8 cellular contexts compared by ENCODE assay signal in the genomic region with DNA sequence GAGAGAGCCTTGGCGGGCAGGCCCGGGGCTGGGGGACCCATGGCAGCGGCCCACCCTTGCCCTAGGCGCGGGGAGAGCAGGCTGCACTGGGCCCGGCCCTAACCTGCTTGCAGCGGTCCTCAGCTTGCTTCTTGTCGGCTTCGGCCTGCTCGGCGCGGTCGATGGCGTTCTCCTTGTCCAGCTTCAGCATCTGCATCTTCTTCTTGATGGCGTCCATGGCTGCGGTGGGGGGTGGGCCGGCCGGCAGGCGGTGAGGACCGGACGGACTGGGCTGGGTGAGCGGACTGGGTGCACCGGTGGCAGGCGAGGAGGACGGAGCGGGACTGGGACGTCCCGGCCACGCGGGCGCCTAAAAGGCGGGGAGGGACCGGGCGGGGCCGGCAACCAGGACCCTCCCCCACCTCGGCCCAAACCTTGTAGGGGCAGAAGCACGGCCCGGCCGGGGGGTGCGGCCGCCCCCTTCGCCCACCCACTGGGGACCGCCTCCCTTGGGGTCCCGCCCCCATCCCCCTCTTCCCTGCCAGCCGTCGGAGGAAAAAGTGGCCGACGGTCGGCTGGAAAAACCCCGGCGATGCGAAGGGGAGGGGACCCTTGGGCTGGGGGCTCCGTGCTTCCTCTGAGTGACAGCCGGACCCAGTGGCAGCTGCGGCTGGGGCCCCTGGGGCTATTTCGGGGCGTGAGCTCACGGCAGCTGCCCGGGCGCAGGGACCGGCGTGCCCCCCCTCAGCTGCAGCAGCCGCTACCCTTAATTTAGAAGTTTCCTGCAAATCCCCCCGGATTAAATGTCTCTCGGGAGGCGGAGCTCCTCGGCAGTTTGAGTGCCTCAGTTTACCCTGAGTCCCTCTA. TPM values are rescaled to one million over a fixed set of nuclear protein-coding genes. Genes with fewer than 3 reads are reported as not detected.
DNase-seq lines count a peak whose midpoint lies in the region; ATAC-seq, FAIRE-seq and TF ChIP-seq lines count a peak whose summit lies in the region.

A gene (minus strand): TSS at position 325 of the 846 bp plus-strand sequence. CDS start 108 bp downstream, at position 217.

- peak within 1 kb of the TSS; percentile 50; the same call in 1 of the 2 replicates for H2BK12ac ChIP-seq in H1 (ENCODE audit: low read depth, low read length)

- H3K23ac ChIP-seq in H1 (ENCODE audit: insufficient read length) = no peak within 1 kb of the TSS

- H4K91ac ChIP-seq in H1 (replicated peaks; ENCODE audit: insufficient read length, low read length) = peak within 1 kb of the TSS; percentile 62

- H3K27ac ChIP-seq in OCI-LY3 (ENCODE audit: low read length) (no peak within 1 kb of the TSS), H1 (ENCODE audit: low read depth, low read length) (peak within 1 kb of the TSS; percentile 54; the same call in 1 of the 2 replicates), mesodermal cell (ENCODE audit: low read depth, low read length, severe bottlenecking) (peak within 1 kb of the TSS; percentile 92)

- DNase-seq in H1 (ENCODE audit: low read depth in 1 of 2, low spot score in 2 of 2) (peak; percentile 66 to 84), ureter (ENCODE audit: low spot score) (peak; percentile 87), NCI-H1105 (lab: John Stamatoyannopoulos, UW) (no peak)

- peak in 1 of 2 experiments; percentile 86; a peak in 2 of 3 replicates for TF ChIP-seq POLR2A in H1 (IDR thresholded peaks at IDR 0.05; ENCODE audit: control extremely low read depth in 1 of 2, low read depth in 2 of 2, low read length in 2 of 2)

- ATAC-seq in HG02588 (IDR thresholded peaks at IDR 0.05; ENCODE audit: unreplicated experiment) (no peak), HG03135 (IDR thresholded peaks at IDR 0.05; ENCODE audit: unreplicated experiment) (no peak)

- peaks cover 2% of the 10 kb centered on the region; the same call in 1 of the 2 replicates for H3K79me1 ChIP-seq in H1 (ENCODE audit: low read depth, low read length)

- H3K4me2 ChIP-seq in OCI-LY3 (ENCODE audit: low read length) (peak within 1 kb of the TSS; percentile 68), H1 (ENCODE audit: insufficient read depth in 1 of 2, low read depth in 2 of 2, low read length in 2 of 2) (peak within 1 kb of the TSS; percentile 84 to 90)

- H2BK5ac ChIP-seq in H1 (ENCODE audit: low read depth, low read length) = peak within 1 kb of the TSS; percentile 86; the same call in 1 of the 2 replicates

- peaks cover 8% of the 10 kb centered on the region; the same call in 1 of the 2 replicates for H3K4me1 ChIP-seq in OCI-LY3 (ENCODE audit: low read length)
- peaks cover 6 to 15% (median 8%) of the 10 kb centered on the region in 4 experiments; a peak in 6 of 7 replicates for H3K4me1 ChIP-seq in H1 (replicated peaks in 1 of 4; ENCODE audit: control insufficient read depth in 3 of 4, insufficient read depth in 4 of 4, low read length in 3 of 4)
- H3K4me1 ChIP-seq in mesodermal cell (ENCODE audit: control insufficient read depth, insufficient read depth, low read length, poor library complexity, severe bottlenecking) = peaks cover 30% of the 10 kb centered on the region

- H3K4me3 ChIP-seq in OCI-LY3 (ENCODE audit: low read length) (peak within 1 kb of the TSS; percentile 83), H1 (ENCODE audit: extremely low read depth in 1 of 4, insufficient read depth in 2 of 4, low read depth in 3 of 4, low read length in 4 of 4) (peak within 1 kb of the TSS; percentile 72 to 99 (median 82)), mesodermal cell (ENCODE audit: extremely low read depth, insufficient read depth, low read length, poor library complexity, severe bottlenecking) (peak within 1 kb of the TSS; percentile 79)

- FAIRE-seq in G401.6 (lab: Jason Lieb, UNC) (peak; percentile 76), H1 (lab: Jason Lieb, UNC) (no peak)

- no peak within 1 kb of the TSS for H3K14ac ChIP-seq in H1 (ENCODE audit: insufficient read length)

- peaks cover 12% of the 10 kb centered on the region for H3K23me2 ChIP-seq in H1 (ENCODE audit: low read depth, low read length)

- no peak within 1 kb of the TSS for H2BK20ac ChIP-seq in H1 (ENCODE audit: low read length)

- peak within 1 kb of the TSS; percentile 97 for H4K8ac ChIP-seq in H1 (ENCODE audit: extremely low read depth, insufficient read depth, low read length)

- H2AK5ac ChIP-seq in H1 (ENCODE audit: low read depth, low read length) = no peak within 1 kb of the TSS; the same call in 1 of the 2 replicates

- no peak within 1 kb of the TSS for H2BK120ac ChIP-seq in H1 (replicated peaks; ENCODE audit: low read depth, low read length)

- H3K4ac ChIP-seq in H1 (replicated peaks; ENCODE audit: insufficient read length, low read depth, low read length) = peak within 1 kb of the TSS; percentile 88

- H3K9me3 ChIP-seq in OCI-LY3 (ENCODE audit: insufficient read depth, low read length) (no peaks in the 10 kb centered on the region), H1 (ENCODE audit: insufficient read depth in 2 of 2, low read depth in 1 of 2, low read length in 1 of 2) (no peaks in the 10 kb centered on the region), mesodermal cell (ENCODE audit: control insufficient read depth, low read length) (no peaks in the 10 kb centered on the region)

- H2BK15ac ChIP-seq in H1 (ENCODE audit: low read length) = no peak within 1 kb of the TSS; the same call in 1 of the 2 replicates

- H3K56ac ChIP-seq in H1 (replicated peaks; ENCODE audit: insufficient read length, low read depth, low read length) = peak within 1 kb of the TSS; percentile 64

- no peak for TF ChIP-seq RAD21 in H1 (IDR thresholded peaks at IDR 0.05 in 1 of 2, conservative IDR thresholded peaks at IDR 0.05 in 1 of 2; ENCODE audit: low read depth in 2 of 2, low read length in 2 of 2)

- TF ChIP-seq CTCF in OCI-LY3 (IDR thresholded peaks at IDR 0.05; ENCODE audit: low read depth, low read length) (no peak), H1 (IDR thresholded peaks at IDR 0.05; ENCODE audit: control extremely low read depth in 1 of 3, insufficient read depth in 1 of 3, low read depth in 1 of 3, low read length in 3 of 3) (no peak)

- H2AFZ ChIP-seq in OCI-LY3 (ENCODE audit: low read depth, low read length) (peak within 1 kb of the TSS; percentile 82), H1 (ENCODE audit: low read length) (no peak within 1 kb of the TSS)

- H3K9ac ChIP-seq in OCI-LY3 (ENCODE audit: low read length) (peak within 1 kb of the TSS; percentile 82), H1 (replicated peaks in 1 of 4; ENCODE audit: extremely low read depth in 1 of 4, low read depth in 3 of 4, low read length in 3 of 4) (peak within 1 kb of the TSS; percentile 25 to 76 (median 62))

- H3K36me3 ChIP-seq in OCI-LY3 (replicated peaks; ENCODE audit: low read depth, low read length) = no peaks in the 10 kb centered on the region
- peaks cover 6 to 16% (median 14%) of the 10 kb centered on the region in 4 experiments for H3K36me3 ChIP-seq in H1 (ENCODE audit: control insufficient read depth in 2 of 4, insufficient read depth in 4 of 4, low read length in 3 of 4)
- H3K36me3 ChIP-seq in mesodermal cell (ENCODE audit: control insufficient read depth, insufficient read depth, low read length) = peaks cover 35% of the 10 kb centered on the region

- H3K27me3 ChIP-seq in OCI-LY3 (ENCODE audit: low read depth, low read length) (no peaks in the 10 kb centered on the region), H1 (replicated peaks in 1 of 4; ENCODE audit: control insufficient read depth in 3 of 4, extremely low read depth in 1 of 4, insufficient read depth in 3 of 4, low read length in 3 of 4) (no peaks in the 10 kb centered on the region)

- CTCF ChIA-PET in H1 (lab: Charles Lee; ENCODE audit: partially characterized antibody) = interaction anchor here (0.7 to 14.1 kb wide), 7 partner anchors 15 to 65 kb away, joined by 3 to 347 read pairs (median 29); a partner anchor contains a TSS

- H4K5ac ChIP-seq in H1 (ENCODE audit: insufficient read length, low read depth, low read length) = peak within 1 kb of the TSS; percentile 78

- POLR2A ChIA-PET in H1 (lab: Charles Lee; ENCODE audit: partially characterized antibody) = interaction anchor here (0.6 to 14.9 kb wide), 17 partner anchors 9 to 610 kb away, joined by 3 to 158 read pairs (median 6); a partner anchor contains a TSS

- TF ChIP-seq EP300 in H1 (IDR thresholded peaks at IDR 0.05; ENCODE audit: borderline replicate concordance in 1 of 2, low read depth in 2 of 2, low read length in 2 of 2) = 0 out of 3 replicates have a peak, but pooled peaks of 1 of the 2 experiments have one; percentile 47

- WGBS in H1 (ENCODE audit: extremely low coverage in 1 of 2, insufficient coverage in 1 of 2, insufficient read length in 1 of 2, insufficient replicate concordance in 2 of 2, low coverage in 1 of 2, low lambda C conversion rate in 2 of 2, missing lambda C conversion rate in 1 of 2), 2 experiments = 1% methylated on average over 35 of the region's 67 CpGs; no CpG with 5 or more reads in 1 of the 2 experiments
- 0 to 1% methylated on average over 52 to 60 of the region's 67 CpGs for WGBS in mesodermal cell (ENCODE audit: insufficient coverage in 2 of 2), 2 experiments

- H4K20me1 ChIP-seq in OCI-LY3 (ENCODE audit: insufficient read depth, low read length) (no peaks in the 10 kb centered on the region), H1 (replicated peaks in 1 of 2; ENCODE audit: control insufficient read depth in 1 of 2, insufficient read depth in 2 of 2, low read length in 2 of 2) (peaks cover 5 to 8% of the 10 kb centered on the region in 2 experiments)

- H3K79me2 ChIP-seq in OCI-LY3 (ENCODE audit: low read length) (no peaks in the 10 kb centered on the region), H1 (ENCODE audit: control insufficient read depth in 1 of 2, insufficient read depth in 2 of 2, low read length in 2 of 2) (peaks cover 0 to 21% of the 10 kb centered on the region in 2 experiments; a peak in 2 of 4 replicates)

- peak within 1 kb of the TSS; percentile 93 for H3K18ac ChIP-seq in H1 (ENCODE audit: extremely low read depth, low read length)

TF ChIP-seq in H1, 55 proteins besides CTCF, POLR2A, EP300 and RAD21 (continues in another document):
- no peak for TF ChIP-seq CHD2 (IDR thresholded peaks at IDR 0.05; ENCODE audit: low read length)
- TF ChIP-seq FOSL1 (IDR thresholded peaks at IDR 0.05; ENCODE audit: insufficient read depth, low read depth, low read length) = no peak
- TF ChIP-seq RNF2 (IDR thresholded peaks at IDR 0.05; ENCODE audit: borderline replicate concordance, low read depth, low read length, missing control alignments, poor library complexity, severe bottlenecking) = no peak
- TF ChIP-seq BRCA1 (IDR thresholded peaks at IDR 0.05; ENCODE audit: low read depth, low read length) = no peak

RNA-seq across cellular contexts. Expression of the gene that starts here (rescaled TPM):
- 181 and 197 TPM in 2 replicates for total RNA-seq in H1 (2021; fragmentation: NEBNext Ultra II Directional; extraction: Animal tissue kit (Norgen Biotek cat#: 25700))
- 62.5 and 71.2 TPM in 2 replicates for polyA plus RNA-seq in H1 (2011; rRNA removed)
- 159 TPM for polyA plus RNA-seq in H1 (2011; cell fraction: cytosol; rRNA removed)
- polyA plus RNA-seq in H1 (2011; cell fraction: nucleus; rRNA removed) = 217 TPM
- polyA plus RNA-seq in H1 (2012, experiment 1 of 2) = 249 to 272 TPM (median 266 TPM) in 4 replicates
- 161 TPM for polyA plus RNA-seq in H1 (2012, experiment 2 of 2)
- polyA plus RNA-seq in H1 (2013, experiment 1 of 2) = 162 TPM
- 155 TPM for polyA plus RNA-seq in H1 (2013, experiment 2 of 2)
- 20.1 and 22.0 TPM in 2 replicates for polyA minus RNA-seq in H1 (2011; rRNA and poly(A)+ RNA removed)
- 69.5 TPM for polyA minus RNA-seq in H1 (2011; cell fraction: cytosol; rRNA and poly(A)+ RNA removed)
- polyA minus RNA-seq in H1 (2011; cell fraction: nucleus; rRNA and poly(A)+ RNA removed) = 52.3 TPM
- 448 TPM for polyA plus RNA-seq in mesodermal cell (2013, experiment 1 of 2)
- 379 TPM for polyA plus RNA-seq in mesodermal cell (2013, experiment 2 of 2)
- 559 TPM for total RNA-seq in ureter
